Comparison of ENCODE assay signal across 2 cellular contexts in the genomic region with DNA sequence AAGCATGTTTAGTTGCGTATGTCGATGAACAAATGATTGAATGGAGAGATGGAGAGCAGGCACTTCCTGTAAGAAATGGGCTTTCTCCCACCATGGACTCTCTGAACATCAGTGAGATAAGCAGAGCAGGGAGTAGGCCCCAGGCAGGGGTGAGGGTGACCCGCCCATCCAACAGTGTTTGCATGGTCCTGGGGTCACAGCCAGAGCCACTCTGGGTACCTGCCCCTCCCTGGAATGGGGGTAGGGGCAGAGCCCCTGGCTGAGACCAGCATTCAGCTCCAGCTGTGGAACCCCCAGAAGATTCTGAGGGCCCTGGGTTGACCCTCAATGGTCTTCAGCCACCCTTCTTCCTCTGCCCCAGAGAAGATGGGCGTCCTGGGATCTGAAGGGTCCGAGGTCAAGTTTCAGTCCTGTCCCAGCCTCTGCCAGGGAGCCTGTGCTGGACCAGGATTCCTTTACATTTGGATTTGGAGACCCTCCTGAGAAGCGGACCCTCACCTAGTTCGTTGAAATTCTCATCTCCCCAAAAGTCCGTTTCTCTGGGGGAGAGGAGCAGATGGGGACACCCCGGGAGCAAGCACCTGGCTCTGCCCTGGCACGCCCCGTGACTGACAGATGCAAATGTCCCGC.
TF ChIP-seq lines count a peak whose summit lies in the region.

No MANE protein-coding gene starts in this region.

TF ChIP-seq in GM23338, 12 proteins besides CTCF, POLR2A, EP300 and RAD21:
- TF ChIP-seq ZNF462 (CRISPR knock-in tag; IDR thresholded peaks at IDR 0.05) (no peak), REST (IDR thresholded peaks at IDR 0.05; ENCODE audit: unreplicated experiment) (no peak), STAT1 (IDR thresholded peaks at IDR 0.05; ENCODE audit: unreplicated experiment) (no peak), ZNF331 (CRISPR knock-in tag; IDR thresholded peaks at IDR 0.05; ENCODE audit: low read depth) (no peak), NANOG (IDR thresholded peaks at IDR 0.05; ENCODE audit: borderline replicate concordance) (no peak), EZH2 (IDR thresholded peaks at IDR 0.05; ENCODE audit: low read depth, unreplicated experiment) (peak; percentile 8), POLR2AphosphoS5 (IDR thresholded peaks at IDR 0.05; ENCODE audit: low read depth) (no peak)
- TF ChIP-seq, protein P1, sequence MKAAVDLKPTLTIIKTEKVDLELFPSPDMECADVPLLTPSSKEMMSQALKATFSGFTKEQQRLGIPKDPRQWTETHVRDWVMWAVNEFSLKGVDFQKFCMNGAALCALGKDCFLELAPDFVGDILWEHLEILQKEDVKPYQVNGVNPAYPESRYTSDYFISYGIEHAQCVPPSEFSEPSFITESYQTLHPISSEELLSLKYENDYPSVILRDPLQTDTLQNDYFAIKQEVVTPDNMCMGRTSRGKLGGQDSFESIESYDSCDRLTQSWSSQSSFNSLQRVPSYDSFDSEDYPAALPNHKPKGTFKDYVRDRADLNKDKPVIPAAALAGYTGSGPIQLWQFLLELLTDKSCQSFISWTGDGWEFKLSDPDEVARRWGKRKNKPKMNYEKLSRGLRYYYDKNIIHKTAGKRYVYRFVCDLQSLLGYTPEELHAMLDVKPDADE (IDR thresholded peaks at IDR 0.05) = no peak
TF ChIP-seq in GM23338: peak in this region for 1.

TF ChIP-seq in GM12878, 131 proteins besides CTCF, POLR2A, EP300 and RAD21:
- 0 out of 3 replicates have a peak, but pooled peaks have one; percentile 9 for TF ChIP-seq POU2F2 (IDR thresholded peaks at IDR 0.05; ENCODE audit: borderline replicate concordance, low read depth, low read length)
- TF ChIP-seq, protein P2, sequence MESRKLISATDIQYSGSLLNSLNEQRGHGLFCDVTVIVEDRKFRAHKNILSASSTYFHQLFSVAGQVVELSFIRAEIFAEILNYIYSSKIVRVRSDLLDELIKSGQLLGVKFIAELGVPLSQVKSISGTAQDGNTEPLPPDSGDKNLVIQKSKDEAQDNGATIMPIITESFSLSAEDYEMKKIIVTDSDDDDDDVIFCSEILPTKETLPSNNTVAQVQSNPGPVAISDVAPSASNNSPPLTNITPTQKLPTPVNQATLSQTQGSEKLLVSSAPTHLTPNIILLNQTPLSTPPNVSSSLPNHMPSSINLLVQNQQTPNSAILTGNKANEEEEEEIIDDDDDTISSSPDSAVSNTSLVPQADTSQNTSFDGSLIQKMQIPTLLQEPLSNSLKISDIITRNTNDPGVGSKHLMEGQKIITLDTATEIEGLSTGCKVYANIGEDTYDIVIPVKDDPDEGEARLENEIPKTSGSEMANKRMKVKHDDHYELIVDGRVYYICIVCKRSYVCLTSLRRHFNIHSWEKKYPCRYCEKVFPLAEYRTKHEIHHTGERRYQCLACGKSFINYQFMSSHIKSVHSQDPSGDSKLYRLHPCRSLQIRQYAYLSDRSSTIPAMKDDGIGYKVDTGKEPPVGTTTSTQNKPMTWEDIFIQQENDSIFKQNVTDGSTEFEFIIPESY (IDR thresholded peaks at IDR 0.05) = no peak
